In genomic region chr12:127363392-127363791, GRCh38 we compare ENCODE assay signal across 12 cellular contexts.
DNase-seq lines count a peak whose midpoint lies in the region; ATAC-seq, FAIRE-seq and TF ChIP-seq lines count a peak whose summit lies in the region.
"Had no signal": no experiment of that assay in that cellular context is flagged by ENCODE, and none has a peak within 500 bp of the region (broad histone marks: within the 10 kb centered on the region; RNA-seq: fewer than 3 reads in every experiment).

No MANE protein-coding gene starts in this region.

- peaks cover 7% of the 10 kb centered on the region for H3K27me3 Mint-ChIP-seq in T-helper 17 cell

- no peaks in the 10 kb centered on the region for H3K4me1 ChIP-seq in osteoblast (ENCODE audit: insufficient read depth, low read length)
- no peaks in the 10 kb centered on the region for H3K4me1 ChIP-seq in heart left ventricle
- H3K4me1 ChIP-seq: transverse colon had no signal

- no peaks in the 10 kb centered on the region for H3K4me1 Mint-ChIP-seq in T-helper 17 cell
- H3K4me1 Mint-ChIP-seq: activated CD4-positive, alpha-beta T cell treated with anti-CD3 and anti-CD28 coated beads for 36 hours had no signal

- no peak overlapping the region for H3K27ac ChIP-seq in osteoblast (ENCODE audit: low read depth, low read length)
- no peak overlapping the region for H3K27ac ChIP-seq in heart left ventricle
- H3K27ac ChIP-seq: transverse colon had no signal

- H3K36me3 Mint-ChIP-seq in T-helper 17 cell (ENCODE audit: low read depth) = no peaks in the 10 kb centered on the region

- H4K20me1 ChIP-seq in osteoblast (ENCODE audit: insufficient read depth, low read length) = no peaks in the 10 kb centered on the region

- H3K4me3 Mint-ChIP-seq in T-helper 17 cell = no peak overlapping the region
- H3K4me3 Mint-ChIP-seq: activated CD4-positive, alpha-beta T cell treated with anti-CD3 and anti-CD28 coated beads for 36 hours had no signal

- H3K4me3 ChIP-seq in bronchial epithelial cell (ENCODE audit: low read depth, low read length) (no peak overlapping the region), osteoblast (ENCODE audit: insufficient read depth, low read length) (no peak overlapping the region), heart left ventricle (no peak overlapping the region)
- H3K4me3 ChIP-seq: transverse colon had no signal

- no peak overlapping the region for H3K27ac Mint-ChIP-seq in T-helper 17 cell
- H3K27ac Mint-ChIP-seq: activated CD4-positive, alpha-beta T cell treated with anti-CD3 and anti-CD28 coated beads for 36 hours had no signal

- H3K79me2 ChIP-seq in osteoblast (ENCODE audit: insufficient read depth, low read length) = no peaks in the 10 kb centered on the region

- WGBS in heart left ventricle, 4 donors = 32 to 55% (median 46%) methylated on average over 2 of the region's 2 CpGs

- intact Hi-C loops in heart left ventricle (cut with DNase I) = no loop called here

- no peak for TF ChIP-seq POLR2A in heart left ventricle (IDR thresholded peaks at IDR 0.05)

- FAIRE-seq in bronchial epithelial cell (lab: Jason Lieb, UNC) = no peak

- no peak overlapping the region for H2AFZ ChIP-seq in osteoblast (ENCODE audit: low read length)

- ATAC-seq in HG03039 (IDR thresholded peaks at IDR 0.05; ENCODE audit: unreplicated experiment) (no peak), T-helper 17 cell (no peak), heart left ventricle (no peak)
- ATAC-seq: activated CD4-positive, alpha-beta T cell treated with anti-CD3 and anti-CD28 coated beads for 36 hours had no signal

- H3K9me3 ChIP-seq in osteoblast (ENCODE audit: low read depth, low read length) (no peaks in the 10 kb centered on the region), T-helper 17 cell (ENCODE audit: control insufficient read depth, low read length, poor library complexity, severe bottlenecking) (no peaks in the 10 kb centered on the region), heart left ventricle (peaks cover 0 to 16% (median 0%) of the 10 kb centered on the region in 12 donors)

- H3K36me3 ChIP-seq in bronchial epithelial cell (ENCODE audit: control insufficient read depth, insufficient read depth, low read length) = no peaks in the 10 kb centered on the region
- no peaks in the 10 kb centered on the region for H3K36me3 ChIP-seq in osteoblast (ENCODE audit: insufficient read depth, low read length)
- H3K36me3 ChIP-seq in heart left ventricle = no peaks in the 10 kb centered on the region
- H3K36me3 ChIP-seq: transverse colon had no signal

- peak; percentile 14 for TF ChIP-seq CTCF in bronchial epithelial cell (IDR thresholded peaks at IDR 0.05; ENCODE audit: insufficient read depth, low read length, severe bottlenecking)
- peak; percentile 62 for TF ChIP-seq CTCF in osteoblast (IDR thresholded peaks at IDR 0.05; ENCODE audit: extremely low read depth, low read depth, low read length)
- no peak for TF ChIP-seq CTCF in heart left ventricle (IDR thresholded peaks at IDR 0.05)

- DNase-seq in NCI-H1092 treated with DMSO at 0.1 percent for 48 hours (lab: John Stamatoyannopoulos, UW) = peak; percentile 2
- no peak for DNase-seq in NCI-H1092 (lab: John Stamatoyannopoulos, UW)
- DNase-seq in MV-4-11 (lab: John Stamatoyannopoulos, UW) = peak; percentile 43
- peak; percentile 11 for DNase-seq in bronchial epithelial cell (ENCODE audit: low read depth)
- no peak for DNase-seq in osteoblast (ENCODE audit: insufficient read length, low spot score, missing footprints)
- DNase-seq in T-helper 17 cell = no peak
- DNase-seq in heart left ventricle = no peak
- DNase-seq: activated CD4-positive, alpha-beta T cell treated with anti-CD3 and anti-CD28 coated beads for 36 hours; activated naive CD4-positive, alpha-beta T cell; Kasumi-1; transverse colon had no signal

- H3K27me3 ChIP-seq in bronchial epithelial cell (ENCODE audit: control insufficient read depth, insufficient read depth, low read length) (no peaks in the 10 kb centered on the region), osteoblast (ENCODE audit: insufficient read depth, low read length) (no peaks in the 10 kb centered on the region), heart left ventricle (no peaks in the 10 kb centered on the region)
- H3K27me3 ChIP-seq: transverse colon had no signal

- H3K4me2 ChIP-seq in osteoblast (ENCODE audit: insufficient read depth, low read length) = no peak overlapping the region

Comparison
In these comparisons a context has a peak if more than half of its experiments do, and no peak if none do; other contexts are left out.
1. DNase-seq: peak in NCI-H1092 treated with DMSO at 0.1 percent for 48 hours (single experiment), MV-4-11 (single experiment) and bronchial epithelial cell (single experiment); none in NCI-H1092 (single experiment), osteoblast (single experiment), T-helper 17 cell (0 of 3) and heart left ventricle (0 of 5).
2. CTCF ChIP-seq: peak in bronchial epithelial cell (single experiment) and osteoblast (single experiment); none in heart left ventricle (0 of 12).